In genomic region chr10:49736564-49737113, GRCh38 we compare ENCODE assay signal across 24 cellular contexts. TPM values are rescaled to one million over a fixed set of nuclear protein-coding genes. Genes with fewer than 3 reads are reported as not detected.
"Had no signal": no experiment of that assay in that cellular context is flagged by ENCODE, and none has a peak within 500 bp of the region (broad histone marks: within the 10 kb centered on the region; RNA-seq: fewer than 3 reads in every experiment).

No MANE protein-coding gene starts in this region.

- H3K36me3 ChIP-seq: heart right ventricle had no signal

- H3K27ac ChIP-seq: coronary artery, heart right ventricle had no signal

- H3K4me1 ChIP-seq: heart right ventricle had no signal

- H3K4me3 ChIP-seq: coronary artery, heart right ventricle had no signal

- H3K9me3 ChIP-seq: heart right ventricle had no signal

- ATAC-seq: heart right ventricle; naive thymus-derived CD4-positive, alpha-beta T cell had no signal

- H3K27me3 ChIP-seq: heart right ventricle had no signal

- DNase-seq: effector CD4-positive, alpha-beta T cell; endodermal cell; heart right ventricle; hypothalamus; kidney glomerular epithelial cell; mammary epithelial cell; naive thymus-derived CD4-positive, alpha-beta T cell; nephron progenitor cell; small intestine; stimulated activated CD4-positive, alpha-beta T cell treated with anti-CD3 and anti-CD28 coated beads, Interleukin-12 subunit alpha, Interleukin-12 subunit beta, amount 100 ng/mL, for 4 hours; stimulated activated naive CD4-positive, alpha-beta T cell treated with Interleukin-2 at 50 U/mL for 16 hours; trophoblast cell had no signal

RNA-seq across cellular contexts. Expression of gene OGDHL, which starts 25.5 kb away (rescaled TPM):
- total RNA-seq: mesenteric fat pad; mononuclear cell; naive thymus-derived CD4-positive, alpha-beta T cell had no signal

RNA-seq across cellular contexts. Expression of gene C10orf53, which starts 57.2 kb away (rescaled TPM):
- total RNA-seq: dermis microvascular lymphatic vessel endothelial cell; endodermal cell; endothelial cell of umbilical vein; fibroblast of lung; frontal cortex; glomerular endothelial cell; heart right ventricle; lower leg skin; mammary epithelial cell; mesenteric fat pad; mononuclear cell; naive thymus-derived CD4-positive, alpha-beta T cell; omental fat pad; pulmonary artery endothelial cell; urinary bladder had no signal
